15 cellular contexts compared by ENCODE assay signal in the genomic region with DNA sequence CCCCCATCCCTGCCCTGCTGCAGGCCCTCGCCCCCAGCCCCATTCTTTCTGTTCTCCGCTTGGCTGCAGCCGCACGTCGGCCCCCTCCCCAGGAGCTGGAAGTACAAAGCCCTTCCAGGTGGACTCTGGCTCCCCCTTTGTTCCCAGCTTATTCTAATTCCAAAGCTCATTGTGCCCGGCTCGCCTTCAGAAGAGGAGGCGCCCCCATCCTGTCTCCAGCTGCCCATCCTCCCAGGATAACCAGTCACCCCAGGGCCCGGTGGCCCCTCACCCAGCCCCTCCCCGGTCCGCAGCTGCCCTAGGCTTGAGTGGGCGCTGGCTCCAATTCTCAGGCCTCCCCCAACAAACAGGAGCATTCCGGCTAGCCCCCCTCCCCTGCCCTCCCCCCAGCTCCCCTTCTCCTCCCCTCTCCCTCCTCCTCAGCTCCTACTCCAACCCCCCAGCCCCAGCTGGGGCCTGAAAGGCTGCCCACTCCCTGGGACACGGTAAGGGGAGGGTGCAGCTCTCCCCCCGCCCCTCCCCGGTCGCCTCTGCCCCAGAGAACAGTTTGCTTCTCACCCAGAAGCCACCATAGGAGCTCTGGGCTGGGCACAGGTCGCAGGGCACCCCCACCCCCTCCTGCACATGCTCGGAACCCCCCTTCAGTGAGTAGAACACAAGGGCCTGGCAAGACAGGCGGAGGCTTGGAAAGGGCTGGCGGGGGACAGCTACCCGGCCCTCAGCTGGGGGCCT. TPM values are rescaled to one million over a fixed set of nuclear protein-coding genes. Genes with fewer than 3 reads are reported as not detected.
DNase-seq lines count a peak whose midpoint lies in the region; FAIRE-seq lines count a peak whose summit lies in the region.
"Had no signal": no experiment of that assay in that cellular context is flagged by ENCODE, and none has a peak within 500 bp of the region (broad histone marks: within the 10 kb centered on the region; RNA-seq: fewer than 3 reads in every experiment).

No MANE protein-coding gene starts in this region.

- FAIRE-seq in GM19239 (lab: Jason Lieb, UNC), result no peak
- FAIRE-seq: urothelium cell line had no signal

- H3K4me3 ChIP-seq in HUES64 (ENCODE audit: low read length) (peak overlapping the region; percentile 36), neuron (ENCODE audit: low read length) (peak overlapping the region; percentile 52)
- H3K4me3 ChIP-seq: Peyer's patch had no signal

- H3K9ac ChIP-seq in HUES64 (ENCODE audit: low read depth, low read length), result peak overlapping the region; percentile 60
- H3K9ac ChIP-seq: KMS-11 had no signal

- peaks cover 22% of the 10 kb centered on the region; the same call in 1 of the 2 replicates for H3K4me1 ChIP-seq in HUES64 (ENCODE audit: insufficient read depth, low read length)
- peaks cover 28% of the 10 kb centered on the region for H3K4me1 ChIP-seq in neuron (ENCODE audit: insufficient read depth, low read length)

- no peaks in the 10 kb centered on the region for H3K9me3 ChIP-seq in HUES64 (ENCODE audit: insufficient read depth, low read depth, low read length)
- H3K9me3 ChIP-seq in neuron (ENCODE audit: low read length), result peaks cover 2% of the 10 kb centered on the region
- H3K9me3 ChIP-seq: Peyer's patch had no signal

- WGBS in HUES64, result 3% methylated on average over 18 of the region's 22 CpGs

- H3K36me3 ChIP-seq in HUES64 (ENCODE audit: insufficient read depth, low read length) (no peaks in the 10 kb centered on the region), neuron (ENCODE audit: insufficient read depth, low read length) (no peaks in the 10 kb centered on the region)
- H3K36me3 ChIP-seq: Peyer's patch had no signal

- H3K27me3 ChIP-seq in HUES64 (ENCODE audit: insufficient read depth, low read length), result no peaks in the 10 kb centered on the region
- H3K27me3 ChIP-seq in neuron (ENCODE audit: insufficient read depth, low read length), result no peaks in the 10 kb centered on the region
- H3K27me3 ChIP-seq: Peyer's patch had no signal

- H3K27ac ChIP-seq in HUES64 (ENCODE audit: low read depth, low read length), result peak overlapping the region; percentile 92
- H3K27ac ChIP-seq: epithelial cell of prostate, KMS-11, Peyer's patch had no signal

- H2AFZ ChIP-seq in neuron (ENCODE audit: low read depth, low read length), result no peak overlapping the region

- peak; percentile 79 for DNase-seq in ecto neural progenitor cell (ENCODE audit: low spot score)
- no peak for DNase-seq in GM19239 (ENCODE audit: insufficient read length, low spot score)
- DNase-seq in stimulated activated CD4-positive, alpha-beta T cell treated with anti-CD3 and anti-CD28 coated beads, Interleukin-2, amount 100 ng/mL, for 48 hours, result no peak
- DNase-seq: DMS 273 treated with DMSO at 0.1 percent for 48 hours; HCEC 1CT; left colon; NCI-H1436; stimulated activated naive B cell treated with anti-CD40 and anti-IgM and Interleukin-4, amounts not matched to agents 10 μg/mL and 1 μg/mL and 100 μg/mL, for 72 hours had no signal

RNA-seq across cellular contexts. Expression of gene SLC6A8, which starts 3.1 kb away (rescaled TPM):
- polyA plus RNA-seq in HUES64 (2013, experiment 1 of 2), result 76.3 TPM
- 77.8 TPM for polyA plus RNA-seq in HUES64 (2013, experiment 2 of 2)

RNA-seq across cellular contexts. Expression of gene PNCK, which starts 11.0 kb away (rescaled TPM):
- 2.7 TPM for polyA plus RNA-seq in HUES64 (2013, experiment 1 of 2)
- 3.6 TPM for polyA plus RNA-seq in HUES64 (2013, experiment 2 of 2)
- polyA plus RNA-seq: naive thymus-derived CD8-positive, alpha-beta T cell had no signal

RNA-seq across cellular contexts. Expression of gene DUSP9, which starts 37.6 kb away (rescaled TPM):
- 0.35 TPM for polyA plus RNA-seq in HUES64 (2013, experiment 1 of 2)
- 0.82 TPM for polyA plus RNA-seq in HUES64 (2013, experiment 2 of 2)
- polyA plus RNA-seq: naive thymus-derived CD8-positive, alpha-beta T cell had no signal

RNA-seq across cellular contexts. Expression of gene BCAP31, which starts 39.6 kb away (rescaled TPM):
- 109 TPM for polyA plus RNA-seq in HUES64 (2013, experiment 1 of 2)
- polyA plus RNA-seq in HUES64 (2013, experiment 2 of 2), result 110 TPM

RNA-seq across cellular contexts. Expression of gene ABCD1, which starts 40.0 kb away (rescaled TPM):
- polyA plus RNA-seq in HUES64 (2013, experiment 1 of 2), result 5.2 TPM
- 7.4 TPM for polyA plus RNA-seq in HUES64 (2013, experiment 2 of 2)
